In genomic region chr1:204659061-204659460, GRCh38 we compare ENCODE assay signal across 25 cellular contexts. TPM values are rescaled to one million over a fixed set of nuclear protein-coding genes. Genes with fewer than 3 reads are reported as not detected.
DNase-seq lines count a peak whose midpoint lies in the region; TF ChIP-seq lines count a peak whose summit lies in the region.
"Had no signal": no experiment of that assay in that cellular context is flagged by ENCODE, and none has a peak within 500 bp of the region (broad histone marks: within the 10 kb centered on the region; RNA-seq: fewer than 3 reads in every experiment).

No MANE protein-coding gene starts in this region.

- no peaks in the 10 kb centered on the region for H4K20me1 ChIP-seq in smooth muscle cell (ENCODE audit: low read depth)

- no peak overlapping the region for H3K9ac ChIP-seq in adipocyte (ENCODE audit: low read length)
- peak overlapping the region; percentile 60 for H3K9ac ChIP-seq in smooth muscle cell (ENCODE audit: low read depth)

- 71% methylated on average over 3 of the region's 3 CpGs for WGBS in smooth muscle cell (ENCODE audit: low lambda C conversion rate)

- peak overlapping the region; percentile 60 for H3K27ac ChIP-seq in smooth muscle cell (ENCODE audit: low read depth)
- H3K27ac ChIP-seq: A549, C4-2B, esophagus squamous epithelium, left ventricle myocardium inferior, spleen, WERI-Rb-1 had no signal

- H3K79me2 ChIP-seq in smooth muscle cell (ENCODE audit: low read depth) = no peaks in the 10 kb centered on the region

- no peak overlapping the region for H3K4me3 ChIP-seq in adipocyte (ENCODE audit: low read length)
- H3K4me3 ChIP-seq in smooth muscle cell = no peak overlapping the region
- H3K4me3 ChIP-seq: A549, esophagus squamous epithelium, left ventricle myocardium inferior, spleen had no signal

- no peaks in the 10 kb centered on the region for H3F3A ChIP-seq in smooth muscle cell (ENCODE audit: low read depth)

- DNase-seq in NCI-H345 (lab: John Stamatoyannopoulos, UW) (peak; percentile 20), NCI-H345 treated with DMSO at 0.1 percent for 48 hours (lab: John Stamatoyannopoulos, UW; ENCODE audit: unreplicated experiment) (no peak), NCI-H1436 (lab: John Stamatoyannopoulos, UW) (peak; percentile 89), adipocyte (ENCODE audit: low read depth) (peak; percentile 10), smooth muscle cell (lab: John Stamatoyannopoulos, UW; ENCODE audit: unreplicated experiment) (no peak), GM19238 (ENCODE audit: insufficient read length, low spot score) (no peak), NCI-H1048 (lab: John Stamatoyannopoulos, UW) (no peak)
- no peak for DNase-seq in stimulated activated CD4-positive, alpha-beta T cell treated with anti-CD3 and anti-CD28 coated beads, Interleukin-4, amount 100 ng/mL, for 4 hours
- DNase-seq: activated CD4-positive, alpha-beta memory T cell treated with anti-CD3 and anti-CD28 coated beads, Interleukin-2, amount 10 ng/mL, durations not matched to agents 7 days and 5 days; activated naive CD4-positive, alpha-beta T cell; aorta; cerebellar nuclear complex; effector CD8-positive, alpha-beta T cell; esophagus squamous epithelium; left ventricle myocardium inferior; OCI-M1; SIG-M5; spleen; WERI-Rb-1 had no signal

- H3K36me3 ChIP-seq in adipocyte (ENCODE audit: control insufficient read depth, insufficient read depth, low read length, severe bottlenecking) (no peaks in the 10 kb centered on the region), smooth muscle cell (ENCODE audit: low read depth) (no peaks in the 10 kb centered on the region)
- H3K36me3 ChIP-seq: esophagus squamous epithelium, left ventricle myocardium inferior, spleen had no signal

- no peak overlapping the region for H2AFZ ChIP-seq in smooth muscle cell (ENCODE audit: low read depth)

- peak overlapping the region; percentile 12 for H3K4me2 ChIP-seq in smooth muscle cell
- H3K4me2 ChIP-seq: A549 had no signal

- H3K9me3 ChIP-seq in adipocyte (ENCODE audit: control insufficient read depth, low read length) (no peaks in the 10 kb centered on the region), smooth muscle cell (replicated peaks; ENCODE audit: low read depth) (no peaks in the 10 kb centered on the region)
- H3K9me3 ChIP-seq: A549, esophagus squamous epithelium, left ventricle myocardium inferior, spleen had no signal

- H3K4me1 ChIP-seq in adipocyte (ENCODE audit: control insufficient read depth, insufficient read depth, low read length) = no peaks in the 10 kb centered on the region
- H3K4me1 ChIP-seq in smooth muscle cell (ENCODE audit: low read depth) = no peaks in the 10 kb centered on the region
- H3K4me1 ChIP-seq: A549, esophagus squamous epithelium, left ventricle myocardium inferior, spleen had no signal

- TF ChIP-seq CTCF in smooth muscle cell (IDR thresholded peaks at IDR 0.05; ENCODE audit: borderline replicate concordance, insufficient read depth, poor library complexity, severe bottlenecking) = no peak

- H3K27me3 ChIP-seq in adipocyte (replicated peaks; ENCODE audit: control insufficient read depth, insufficient read depth, low read length) = peaks cover 60% of the 10 kb centered on the region
- H3K27me3 ChIP-seq in smooth muscle cell (ENCODE audit: low read depth) = no peaks in the 10 kb centered on the region
- H3K27me3 ChIP-seq: spleen had no signal

RNA-seq across cellular contexts. Expression of gene LRRN2, which starts 26.5 kb away (rescaled TPM):
- total RNA-seq in smooth muscle cell = 1.2 and 1.3 TPM in 2 replicates
- 0.83 and 2.4 TPM in 2 replicates for polyA plus RNA-seq in smooth muscle cell
- total RNA-seq: mononuclear cell; pulmonary artery endothelial cell; T-helper 2 cell treated with Interferon-gamma antibody and Interleukin-4, amounts not matched to agents 100 ng/mL and 5 ng/mL, for 36 hours had no signal
- polyA plus RNA-seq: aorta, IgD-negative memory B cell had no signal

Comparison
In these comparisons a context has a peak if more than half of its experiments do, and no peak if none do; other contexts are left out.
1. DNase-seq: peak in NCI-H345 (single experiment), NCI-H1436 (single experiment) and adipocyte (single experiment); none in NCI-H345 treated with DMSO at 0.1 percent for 48 hours (single experiment), smooth muscle cell (single experiment), stimulated activated CD4-positive, alpha-beta T cell treated with anti-CD3 and anti-CD28 coated beads, Interleukin-4, amount 100 ng/mL, for 4 hours (0 of 2), GM19238 (single experiment) and NCI-H1048 (single experiment).